In genomic region chr1:187280051-187280450, GRCh38 we compare ENCODE assay signal across 19 cellular contexts.
DNase-seq lines count a peak whose midpoint lies in the region; ATAC-seq and TF ChIP-seq lines count a peak whose summit lies in the region.
"Had no signal": no experiment of that assay in that cellular context is flagged by ENCODE, and none has a peak within 500 bp of the region (broad histone marks: within the 10 kb centered on the region; RNA-seq: fewer than 3 reads in every experiment).

No MANE protein-coding gene starts in this region.

- H3F3A ChIP-seq in smooth muscle cell (ENCODE audit: low read depth) = no peaks in the 10 kb centered on the region

- H2AFZ ChIP-seq in smooth muscle cell (ENCODE audit: low read depth) = peak overlapping the region; percentile 32

- H3K4me3 ChIP-seq in AG10803 (ENCODE audit: low read length) = no peak overlapping the region
- no peak overlapping the region for H3K4me3 ChIP-seq in smooth muscle cell
- H3K4me3 ChIP-seq: A549, BLaER1, GM12878, HAP-1 had no signal

- H3K27ac ChIP-seq in smooth muscle cell (ENCODE audit: low read depth) = no peak overlapping the region
- H3K27ac ChIP-seq: 22Rv1, A549, BLaER1, HL-60 had no signal

- peak overlapping the region; percentile 52 for H3K27ac Mint-ChIP-seq in mesothelial cell of epicardium
- H3K27ac Mint-ChIP-seq: CD8-positive, alpha-beta T cell had no signal

- H3K9ac ChIP-seq in smooth muscle cell (ENCODE audit: low read depth) = no peak overlapping the region
- H3K9ac ChIP-seq: BLaER1 had no signal

- ATAC-seq in GM18517 (IDR thresholded peaks at IDR 0.05; ENCODE audit: unreplicated experiment) = no peak
- no peak for ATAC-seq in HG02623 (IDR thresholded peaks at IDR 0.05; ENCODE audit: unreplicated experiment)
- ATAC-seq: A549; CD8-positive, alpha-beta T cell; GM12878 had no signal

- no peaks in the 10 kb centered on the region for H4K20me1 ChIP-seq in smooth muscle cell (ENCODE audit: low read depth)
- H4K20me1 ChIP-seq: BLaER1 had no signal

- peaks cover under 1% of the 10 kb centered on the region for H3K36me3 Mint-ChIP-seq in mesothelial cell of epicardium
- H3K36me3 Mint-ChIP-seq: CD8-positive, alpha-beta T cell had no signal

- peaks cover 56% of the 10 kb centered on the region for H3K4me1 Mint-ChIP-seq in mesothelial cell of epicardium

- no peaks in the 10 kb centered on the region for H3K9me3 Mint-ChIP-seq in mesothelial cell of epicardium

- no peaks in the 10 kb centered on the region for H3K9me3 ChIP-seq in smooth muscle cell (replicated peaks; ENCODE audit: low read depth)
- H3K9me3 ChIP-seq: A549, BLaER1, HAP-1 had no signal

- no peaks in the 10 kb centered on the region for H3K79me2 ChIP-seq in smooth muscle cell (ENCODE audit: low read depth)

- no peaks in the 10 kb centered on the region for H3K27me3 Mint-ChIP-seq in mesothelial cell of epicardium (ENCODE audit: low read depth)

- no peak overlapping the region for H3K4me2 ChIP-seq in smooth muscle cell
- H3K4me2 ChIP-seq: A549, BLaER1 had no signal

- TF ChIP-seq CTCF in AG10803 (conservative IDR thresholded peaks at IDR 0.05; ENCODE audit: low read length) (no peak), mesothelial cell of epicardium (IDR thresholded peaks at IDR 0.05; ENCODE audit: unreplicated experiment) (no peak), smooth muscle cell (IDR thresholded peaks at IDR 0.05; ENCODE audit: borderline replicate concordance, insufficient read depth, poor library complexity, severe bottlenecking) (no peak)

- DNase-seq in AG10803 (ENCODE audit: low read depth) = peak; percentile 20
- peak; percentile 83 for DNase-seq in amniotic epithelial cell (ENCODE audit: low read depth)
- no peak for DNase-seq in mesothelial cell of epicardium (ENCODE audit: low spot score in 2 of 2, unreplicated experiment in 2 of 2)
- DNase-seq in smooth muscle cell (lab: John Stamatoyannopoulos, UW; ENCODE audit: unreplicated experiment) = no peak
- DNase-seq in NOMO-1 treated with DMSO at 0.1 percent for 48 hours (lab: John Stamatoyannopoulos, UW; ENCODE audit: unreplicated experiment) = no peak
- DNase-seq: Calu3; CD8-positive, alpha-beta T cell; DMS 273 treated with DMSO at 0.1 percent for 48 hours; DMS53; DND-41; EL had no signal

- no peaks in the 10 kb centered on the region for H3K4me1 ChIP-seq in smooth muscle cell (ENCODE audit: low read depth)
- H3K4me1 ChIP-seq: A549, HAP-1 had no signal

- H3K36me3 ChIP-seq in smooth muscle cell (ENCODE audit: low read depth) = no peaks in the 10 kb centered on the region
- H3K36me3 ChIP-seq: BLaER1, HAP-1 had no signal

- H3K27me3 ChIP-seq in smooth muscle cell (ENCODE audit: low read depth) = no peaks in the 10 kb centered on the region
- H3K27me3 ChIP-seq: BLaER1 had no signal

- no peak overlapping the region for H3K4me3 Mint-ChIP-seq in mesothelial cell of epicardium
- H3K4me3 Mint-ChIP-seq: CD8-positive, alpha-beta T cell had no signal

Comparison
In these comparisons a context has a peak if more than half of its experiments do, and no peak if none do; other contexts are left out.
1. DNase-seq: peak in AG10803 (single experiment) and amniotic epithelial cell (single experiment); none in mesothelial cell of epicardium (0 of 2), smooth muscle cell (single experiment) and NOMO-1 treated with DMSO at 0.1 percent for 48 hours (single experiment).